15 cellular contexts compared by ENCODE assay signal in genomic region chr9:128416014-128416413, GRCh38. TPM values are rescaled to one million over a fixed set of nuclear protein-coding genes. Genes with fewer than 3 reads are reported as not detected.
DNase-seq lines count a peak whose midpoint lies in the region; ATAC-seq, FAIRE-seq and TF ChIP-seq lines count a peak whose summit lies in the region.
"Had no signal": no experiment of that assay in that cellular context is flagged by ENCODE, and none has a peak within 500 bp of the region (broad histone marks: within the 10 kb centered on the region; RNA-seq: fewer than 3 reads in every experiment).

No MANE protein-coding gene starts in this region.

- ATAC-seq in HG03280 (IDR thresholded peaks at IDR 0.05; ENCODE audit: unreplicated experiment) = no peak
- ATAC-seq in pancreas = no peak
- ATAC-seq in GM19324 (IDR thresholded peaks at IDR 0.05; ENCODE audit: low FRiP score, unreplicated experiment) = no peak
- ATAC-seq: activated T-helper 17 cell treated with anti-CD3 and anti-CD28 coated beads, Interleukin-2, amount 50 U/mL, for 72 hours had no signal

- peaks cover 6% of the 10 kb centered on the region for H3F3A ChIP-seq in neural progenitor cell (ENCODE audit: low read depth)

- H3K27ac ChIP-seq in BLaER1 (peak overlapping the region; percentile 0; the same call in 1 of the 2 replicates), neural progenitor cell (no peak overlapping the region), pancreas (no peak overlapping the region)
- H3K27ac ChIP-seq: ascending aorta, thoracic aorta had no signal

- H3K27me3 ChIP-seq in BLaER1 (peaks cover 15% of the 10 kb centered on the region), bronchial epithelial cell (ENCODE audit: control insufficient read depth, insufficient read depth, low read length) (no peaks in the 10 kb centered on the region), neural progenitor cell (peaks cover 100% of the 10 kb centered on the region), pancreas (no peaks in the 10 kb centered on the region)
- H3K27me3 ChIP-seq: ascending aorta had no signal

- H3K4me2 ChIP-seq in BLaER1 (peak overlapping the region; percentile 54), neural progenitor cell (no peak overlapping the region)

- intact Hi-C loops in pancreas (cut with DNase I) = no loop called here

- H3K36me3 Mint-ChIP-seq in neural progenitor cell = no peaks in the 10 kb centered on the region

- no peaks in the 10 kb centered on the region for H3K9me3 ChIP-seq in BLaER1
- H3K9me3 ChIP-seq in neural progenitor cell (ENCODE audit: low read depth) = no peaks in the 10 kb centered on the region
- H3K9me3 ChIP-seq in pancreas = no peaks in the 10 kb centered on the region
- H3K9me3 ChIP-seq: ascending aorta, thoracic aorta had no signal

- DNase-seq in bronchial epithelial cell (ENCODE audit: low read depth) (peak; percentile 66), neural progenitor cell (ENCODE audit: low spot score) (no peak), pancreas (no peak), epidermal melanocyte (ENCODE audit: insufficient read length, low spot score) (no peak)
- DNase-seq: left colon, MV-4-11 had no signal

- FAIRE-seq in bronchial epithelial cell (lab: Jason Lieb, UNC) (no peak), pancreas (lab: Jason Lieb, UNC) (no peak)
- FAIRE-seq: D721Med had no signal

- peak; percentile 47; the same call in 1 of the 2 replicates for TF ChIP-seq EP300 in Ishikawa (IDR thresholded peaks at IDR 0.05; ENCODE audit: borderline replicate concordance)

- peaks cover 35% of the 10 kb centered on the region for H3K27me3 Mint-ChIP-seq in neural progenitor cell (ENCODE audit: insufficient read depth, low read depth)

- no peak for TF ChIP-seq RAD21 in Ishikawa (IDR thresholded peaks at IDR 0.05; ENCODE audit: low read depth)

- H4K20me1 ChIP-seq in BLaER1 = no peaks in the 10 kb centered on the region
- peaks cover 29% of the 10 kb centered on the region for H4K20me1 ChIP-seq in neural progenitor cell (ENCODE audit: low read depth)

- H3K36me3 ChIP-seq in BLaER1 (no peaks in the 10 kb centered on the region), bronchial epithelial cell (ENCODE audit: control insufficient read depth, insufficient read depth, low read length) (no peaks in the 10 kb centered on the region), neural progenitor cell (no peaks in the 10 kb centered on the region), pancreas (no peaks in the 10 kb centered on the region)
- H3K36me3 ChIP-seq: ascending aorta, thoracic aorta had no signal

- peak overlapping the region; percentile 11 for H3K27ac Mint-ChIP-seq in neural progenitor cell
- H3K27ac Mint-ChIP-seq: activated T-helper 17 cell treated with anti-CD3 and anti-CD28 coated beads, Interleukin-2, amount 50 U/mL, for 72 hours; dendritic cell treated with granulocyte-macrophage colony-stimulating factor and Interleukin-4, amounts not matched to agents 40 ng/mL and 50 ng/mL, for 4 days had no signal

- H2AFZ ChIP-seq in neural progenitor cell (replicated peaks) = no peak overlapping the region

- 23 to 26% methylated on average over 6 of the region's 6 CpGs for WGBS in pancreas, 2 donors

- H3K9ac ChIP-seq in BLaER1 (peak overlapping the region; percentile 11), neural progenitor cell (no peak overlapping the region)

- H3K4me3 ChIP-seq in BLaER1 (no peak overlapping the region), bronchial epithelial cell (ENCODE audit: low read depth, low read length) (no peak overlapping the region), neural progenitor cell (no peak overlapping the region), pancreas (no peak overlapping the region)
- H3K4me3 ChIP-seq: ascending aorta, thoracic aorta had no signal

- no peak overlapping the region for H3K4me3 Mint-ChIP-seq in neural progenitor cell
- H3K4me3 Mint-ChIP-seq: activated T-helper 17 cell treated with anti-CD3 and anti-CD28 coated beads, Interleukin-2, amount 50 U/mL, for 72 hours; dendritic cell treated with granulocyte-macrophage colony-stimulating factor and Interleukin-4, amounts not matched to agents 40 ng/mL and 50 ng/mL, for 4 days had no signal

- peaks cover 2% of the 10 kb centered on the region for H3K9me3 Mint-ChIP-seq in neural progenitor cell
- H3K9me3 Mint-ChIP-seq: activated T-helper 17 cell treated with anti-CD3 and anti-CD28 coated beads, Interleukin-2, amount 50 U/mL, for 72 hours; dendritic cell treated with granulocyte-macrophage colony-stimulating factor and Interleukin-4, amounts not matched to agents 40 ng/mL and 50 ng/mL, for 4 days had no signal

- TF ChIP-seq CTCF in bronchial epithelial cell (IDR thresholded peaks at IDR 0.05; ENCODE audit: insufficient read depth, low read length, severe bottlenecking) = no peak
- no peak for TF ChIP-seq CTCF in neural progenitor cell (IDR thresholded peaks at IDR 0.05)
- no peak for TF ChIP-seq CTCF in pancreas (IDR thresholded peaks at IDR 0.05)

- no peaks in the 10 kb centered on the region for H3K79me2 ChIP-seq in neural progenitor cell (ENCODE audit: low read depth)

- H3K4me1 ChIP-seq in BLaER1 (peaks cover 61% of the 10 kb centered on the region), neural progenitor cell (no peaks in the 10 kb centered on the region), pancreas (peaks cover 6 to 10% (median 8%) of the 10 kb centered on the region in 3 donors)

- peaks cover 43% of the 10 kb centered on the region for H3K4me1 Mint-ChIP-seq in neural progenitor cell
- H3K4me1 Mint-ChIP-seq: activated T-helper 17 cell treated with anti-CD3 and anti-CD28 coated beads, Interleukin-2, amount 50 U/mL, for 72 hours had no signal

TF ChIP-seq in Ishikawa, 13 proteins besides CTCF, POLR2A, EP300 and RAD21:
- no peak for TF ChIP-seq EGR1 (IDR thresholded peaks at IDR 0.05)
- TF ChIP-seq MAX (IDR thresholded peaks at IDR 0.05) = peak; percentile 37; the same call in 1 of the 2 replicates
- no peak for TF ChIP-seq CREB1 (IDR thresholded peaks at IDR 0.05; ENCODE audit: low read depth)
- TF ChIP-seq TEAD4 (IDR thresholded peaks at IDR 0.05) = peak; percentile 60
- peak; percentile 33; the same call in 1 of the 2 replicates for TF ChIP-seq TCF12 (IDR thresholded peaks at IDR 0.05; ENCODE audit: low read depth)
- TF ChIP-seq TAF1 (IDR thresholded peaks at IDR 0.05; ENCODE audit: low read depth) = no peak
- TF ChIP-seq USF1 (IDR thresholded peaks at IDR 0.05) = peak; percentile 89
- TF ChIP-seq FOXM1 (IDR thresholded peaks at IDR 0.05; ENCODE audit: borderline replicate concordance, low read depth) = no peak; the same call in 1 of the 2 replicates
- TF ChIP-seq YY1 (IDR thresholded peaks at IDR 0.05; ENCODE audit: low read depth) = peak; percentile 57; the same call in 1 of the 2 replicates
- no peak for TF ChIP-seq CEBPB (IDR thresholded peaks at IDR 0.05)
- no peak for TF ChIP-seq REST (IDR thresholded peaks at IDR 0.05; ENCODE audit: low read depth)

RNA-seq across cellular contexts. Expression of gene CERCAM, which starts 4.6 kb away (rescaled TPM):
- total RNA-seq in bronchial epithelial cell (12.4 and 28.2 TPM in 2 replicates), neural progenitor cell (ENCODE audit: low replicate concordance) (2.0 TPM in 1 of 2 replicates, not detected in the other), pancreas (10 to 100 TPM; 13.0 to 29.9 (median 16.6) TPM)
- 10 to 100 TPM; 21.3 to 24.7 TPM for polyA plus RNA-seq in pancreas

RNA-seq across cellular contexts. Expression of gene ODF2, which starts 39.8 kb away (rescaled TPM):
- total RNA-seq in bronchial epithelial cell (17.6 and 27.1 TPM in 2 replicates), neural progenitor cell (ENCODE audit: low replicate concordance) (40.6 and 49.4 TPM in 2 replicates), pancreas (10 to 100 TPM in 2 of 6 donors, 1 to 10 TPM in 4; 8.0 to 14.5 (median 9.3) TPM)
- 10 to 100 TPM; 10.9 to 15.0 TPM for polyA plus RNA-seq in pancreas

RNA-seq across cellular contexts. Expression of gene URM1, which starts 44.8 kb away (rescaled TPM):
- 17.9 and 23.0 TPM in 2 replicates for total RNA-seq in bronchial epithelial cell
- 10.3 and 21.7 TPM in 2 replicates for total RNA-seq in neural progenitor cell (ENCODE audit: low replicate concordance)
- total RNA-seq in pancreas = 10 to 100 TPM; 30.9 to 46.1 (median 34.0) TPM
- polyA plus RNA-seq in pancreas = 10 to 100 TPM; 18.5 to 32.9 TPM
